Comparison of ENCODE assay signal across 16 cellular contexts in the genomic region with DNA sequence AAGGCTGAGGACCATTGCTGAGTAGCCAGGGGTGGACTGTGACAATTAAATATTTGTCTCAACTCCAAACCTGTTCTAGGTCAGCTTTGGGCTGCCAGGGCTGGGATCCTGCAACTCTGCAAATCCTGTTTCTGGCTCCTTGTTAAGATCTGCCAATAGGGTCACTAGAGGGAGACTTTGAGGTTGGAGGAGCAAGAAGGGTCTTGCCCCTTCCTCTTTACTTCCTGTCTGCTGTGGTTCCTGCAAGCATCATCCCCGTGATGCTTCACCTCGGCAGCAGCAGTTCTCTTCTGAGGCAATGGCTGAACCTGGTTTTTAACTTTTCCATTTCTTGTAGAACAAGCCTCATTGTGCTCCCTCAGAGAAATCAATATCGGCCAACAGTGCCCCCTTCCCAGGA.
DNase-seq lines count a peak whose midpoint lies in the region; ATAC-seq and TF ChIP-seq lines count a peak whose summit lies in the region.
"Had no signal": no experiment of that assay in that cellular context is flagged by ENCODE, and none has a peak within 500 bp of the region (broad histone marks: within the 10 kb centered on the region; RNA-seq: fewer than 3 reads in every experiment).

No MANE protein-coding gene starts in this region.

- H3K4me2 ChIP-seq in GM23338 (no peak overlapping the region), Loucy (ENCODE audit: low read depth, low read length, poor library complexity, severe bottlenecking) (no peak overlapping the region)

- no peaks in the 10 kb centered on the region for H3K36me3 ChIP-seq in GM23338 (ENCODE audit: insufficient read depth)
- H3K36me3 ChIP-seq in Loucy (ENCODE audit: insufficient read depth, low read length), result no peaks in the 10 kb centered on the region
- H3K36me3 ChIP-seq in colonic mucosa, result no peaks in the 10 kb centered on the region

- H3K27ac ChIP-seq in GM23338 (ENCODE audit: low read depth), result no peak overlapping the region
- H3K27ac ChIP-seq in colonic mucosa, result no peak overlapping the region
- H3K27ac ChIP-seq: C4-2B, GM23248 had no signal

- H3K36me3 Mint-ChIP-seq in GM23338 (ENCODE audit: low read depth) (no peaks in the 10 kb centered on the region; the same call in 2 of the 3 replicates), WTC11 (0 out of 2 replicates have a peak, but pooled peaks cover 2% of the 10 kb centered on the region)
- H3K36me3 Mint-ChIP-seq: CD4-positive, alpha-beta memory T cell had no signal

- POLR2A ChIA-PET in WTC11 (lab: Charles Lee), result no interaction called here

- TF ChIP-seq CTCF in GM23338 (conservative IDR thresholded peaks at IDR 0.05; ENCODE audit: low read depth in 2 of 2) (peak in 1 of 2 experiments; percentile 44; a peak in 2 of 4 replicates), Loucy (conservative IDR thresholded peaks at IDR 0.05; ENCODE audit: low read length) (peak; percentile 25), WTC11 (IDR thresholded peaks at IDR 0.05) (no peak), colonic mucosa (IDR thresholded peaks at IDR 0.05) (no peak)

- ATAC-seq in GM23338, result no peak
- ATAC-seq in WTC11, result no peak
- no peak for ATAC-seq in GM18907 (IDR thresholded peaks at IDR 0.05; ENCODE audit: unreplicated experiment)
- ATAC-seq: GM12878 had no signal

- H3K79me2 ChIP-seq in GM23338 (replicated peaks; ENCODE audit: insufficient read depth), result no peaks in the 10 kb centered on the region
- H3K79me2 ChIP-seq in Loucy (ENCODE audit: insufficient read depth, low read length), result no peaks in the 10 kb centered on the region

- H3K4me1 Mint-ChIP-seq in GM23338, result peaks cover 10% of the 10 kb centered on the region
- peaks cover 11% of the 10 kb centered on the region for H3K4me1 Mint-ChIP-seq in WTC11

- intact Hi-C loops in colonic mucosa (cut with DNase I), result no loop called here

- H3K4me3 Mint-ChIP-seq in GM23338, result no peak overlapping the region
- H3K4me3 Mint-ChIP-seq in WTC11, result 0 out of 2 replicates have a peak overlapping the region, but pooled peaks have one; percentile 3
- H3K4me3 Mint-ChIP-seq: B cell; CD4-positive, alpha-beta memory T cell; HFFc6 had no signal

- DNase-seq in GM23338 (ENCODE audit: low spot score) (peak; percentile 35), WTC11 (ENCODE audit: low spot score) (no peak), iPS-NIHi11 (ENCODE audit: low spot score) (peak; percentile 31), colonic mucosa (no peak)
- no peak for DNase-seq in stimulated activated naive CD4-positive, alpha-beta T cell (lab: John Stamatoyannopoulos, UW)
- DNase-seq in stimulated activated CD4-positive, alpha-beta T cell treated with anti-CD3 and anti-CD28 coated beads, Interleukin-1b, Interleukin-23, amount 100 ng/mL, for 48 hours, result no peak
- DNase-seq: CD4-positive, alpha-beta memory T cell; DMS79; GM23248; HCEC 1CT; HFFc6 had no signal

- H3K9ac ChIP-seq in Loucy (ENCODE audit: low read depth, low read length, poor library complexity, severe bottlenecking), result no peak overlapping the region
- H3K9ac ChIP-seq in colonic mucosa (ENCODE audit: low read depth in 2 of 2, low read length in 2 of 2), result no peak overlapping the region
- H3K9ac ChIP-seq: GM23248 had no signal

- H4K20me1 ChIP-seq in GM23338 (replicated peaks; ENCODE audit: insufficient read depth) (no peaks in the 10 kb centered on the region), Loucy (ENCODE audit: insufficient read depth, low read length, poor library complexity, severe bottlenecking) (no peaks in the 10 kb centered on the region)

- H3K4me3 ChIP-seq in GM23338 (no peak overlapping the region), Loucy (ENCODE audit: low read length, poor library complexity, severe bottlenecking) (no peak overlapping the region), colonic mucosa (no peak overlapping the region)
- H3K4me3 ChIP-seq: GM12878, GM23248 had no signal

- H3K9me2 ChIP-seq in GM23338 (ENCODE audit: insufficient read depth) (no peaks in the 10 kb centered on the region), Loucy (replicated peaks; ENCODE audit: low read depth, low read length) (no peaks in the 10 kb centered on the region)

- H3K27ac Mint-ChIP-seq in GM23338, result no peak overlapping the region
- no peak overlapping the region for H3K27ac Mint-ChIP-seq in WTC11
- H3K27ac Mint-ChIP-seq: B cell; CD4-positive, alpha-beta memory T cell; HFFc6 had no signal

- H3K27me3 ChIP-seq in GM23338 (ENCODE audit: insufficient read depth) (peaks cover 33% of the 10 kb centered on the region), Loucy (ENCODE audit: insufficient read depth, low read length, poor library complexity, severe bottlenecking) (peaks cover 23% of the 10 kb centered on the region), colonic mucosa (peaks cover 13% of the 10 kb centered on the region)

- H3K9me3 Mint-ChIP-seq in GM23338, result peaks cover 14% of the 10 kb centered on the region
- H3K9me3 Mint-ChIP-seq in WTC11, result peaks cover 12% of the 10 kb centered on the region

- H3K9me3 ChIP-seq in Loucy (ENCODE audit: insufficient read depth, low read depth, low read length) (no peaks in the 10 kb centered on the region), colonic mucosa (no peaks in the 10 kb centered on the region)

- no peak overlapping the region for H2AFZ ChIP-seq in GM23338
- no peak overlapping the region for H2AFZ ChIP-seq in Loucy (ENCODE audit: low read length)
- H2AFZ ChIP-seq: GM23248 had no signal

- H3F3A ChIP-seq in GM23338 (replicated peaks; ENCODE audit: low read depth) (peaks cover 8% of the 10 kb centered on the region), Loucy (ENCODE audit: low read depth) (no peaks in the 10 kb centered on the region; the same call in 1 of the 2 replicates)

- H3K27me3 Mint-ChIP-seq in GM23338 (ENCODE audit: insufficient read depth, low read depth, poor library complexity) (peaks cover 41% of the 10 kb centered on the region), WTC11 (ENCODE audit: low read depth) (peaks cover 43% of the 10 kb centered on the region)

- CTCF ChIA-PET in WTC11 (lab: Charles Lee), result no interaction called here

- H3K4me1 ChIP-seq in GM23338 (ENCODE audit: insufficient read depth) (peaks cover 10% of the 10 kb centered on the region; the same call in 1 of the 2 replicates), Loucy (ENCODE audit: insufficient read depth, low read length, poor library complexity, severe bottlenecking) (peaks cover 11% of the 10 kb centered on the region), colonic mucosa (peaks cover 4% of the 10 kb centered on the region)

TF ChIP-seq in GM23338, 12 proteins besides CTCF, POLR2A, EP300 and RAD21:
- TF ChIP-seq CREB1 (CRISPR knock-in tag; IDR thresholded peaks at IDR 0.05; ENCODE audit: low read depth) (no peak), POLR2AphosphoS5 (IDR thresholded peaks at IDR 0.05; ENCODE audit: low read depth) (no peak), JUNB (IDR thresholded peaks at IDR 0.05; ENCODE audit: unreplicated experiment) (no peak)

TF ChIP-seq in WTC11, 78 proteins besides CTCF, POLR2A, EP300 and RAD21:
- TF ChIP-seq, protein P1, sequence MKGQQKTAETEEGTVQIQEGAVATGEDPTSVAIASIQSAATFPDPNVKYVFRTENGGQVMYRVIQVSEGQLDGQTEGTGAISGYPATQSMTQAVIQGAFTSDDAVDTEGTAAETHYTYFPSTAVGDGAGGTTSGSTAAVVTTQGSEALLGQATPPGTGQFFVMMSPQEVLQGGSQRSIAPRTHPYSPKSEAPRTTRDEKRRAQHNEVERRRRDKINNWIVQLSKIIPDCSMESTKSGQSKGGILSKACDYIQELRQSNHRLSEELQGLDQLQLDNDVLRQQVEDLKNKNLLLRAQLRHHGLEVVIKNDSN (CRISPR knock-in tag; IDR thresholded peaks at IDR 0.05), result no peak
- no peak for TF ChIP-seq NR2C2 (CRISPR knock-in tag; IDR thresholded peaks at IDR 0.05)
- no peak for TF ChIP-seq HMGA2 (CRISPR knock-in tag; IDR thresholded peaks at IDR 0.05)
- TF ChIP-seq, protein P2, sequence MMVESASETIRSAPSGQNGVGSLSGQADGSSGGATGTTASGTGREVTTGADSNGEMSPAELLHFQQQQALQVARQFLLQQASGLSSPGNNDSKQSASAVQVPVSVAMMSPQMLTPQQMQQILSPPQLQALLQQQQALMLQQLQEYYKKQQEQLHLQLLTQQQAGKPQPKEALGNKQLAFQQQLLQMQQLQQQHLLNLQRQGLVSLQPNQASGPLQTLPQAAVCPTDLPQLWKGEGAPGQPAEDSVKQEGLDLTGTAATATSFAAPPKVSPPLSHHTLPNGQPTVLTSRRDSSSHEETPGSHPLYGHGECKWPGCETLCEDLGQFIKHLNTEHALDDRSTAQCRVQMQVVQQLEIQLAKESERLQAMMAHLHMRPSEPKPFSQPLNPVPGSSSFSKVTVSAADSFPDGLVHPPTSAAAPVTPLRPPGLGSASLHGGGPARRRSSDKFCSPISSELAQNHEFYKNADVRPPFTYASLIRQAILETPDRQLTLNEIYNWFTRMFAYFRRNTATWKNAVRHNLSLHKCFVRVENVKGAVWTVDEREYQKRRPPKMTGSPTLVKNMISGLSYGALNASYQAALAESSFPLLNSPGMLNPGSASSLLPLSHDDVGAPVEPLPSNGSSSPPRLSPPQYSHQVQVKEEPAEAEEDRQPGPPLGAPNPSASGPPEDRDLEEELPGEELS (CRISPR knock-in tag; IDR thresholded peaks at IDR 0.05), result no peak
- TF ChIP-seq, protein P3, sequence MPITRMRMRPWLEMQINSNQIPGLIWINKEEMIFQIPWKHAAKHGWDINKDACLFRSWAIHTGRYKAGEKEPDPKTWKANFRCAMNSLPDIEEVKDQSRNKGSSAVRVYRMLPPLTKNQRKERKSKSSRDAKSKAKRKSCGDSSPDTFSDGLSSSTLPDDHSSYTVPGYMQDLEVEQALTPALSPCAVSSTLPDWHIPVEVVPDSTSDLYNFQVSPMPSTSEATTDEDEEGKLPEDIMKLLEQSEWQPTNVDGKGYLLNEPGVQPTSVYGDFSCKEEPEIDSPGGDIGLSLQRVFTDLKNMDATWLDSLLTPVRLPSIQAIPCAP (CRISPR knock-in tag; IDR thresholded peaks at IDR 0.05), result no peak
- no peak for TF ChIP-seq ZBTB21 (CRISPR knock-in tag; IDR thresholded peaks at IDR 0.05; ENCODE audit: borderline replicate concordance)
- no peak for TF ChIP-seq NR3C1 (CRISPR knock-in tag; conservative IDR thresholded peaks at IDR 0.05; ENCODE audit: low read depth)
- TF ChIP-seq, protein P4, sequence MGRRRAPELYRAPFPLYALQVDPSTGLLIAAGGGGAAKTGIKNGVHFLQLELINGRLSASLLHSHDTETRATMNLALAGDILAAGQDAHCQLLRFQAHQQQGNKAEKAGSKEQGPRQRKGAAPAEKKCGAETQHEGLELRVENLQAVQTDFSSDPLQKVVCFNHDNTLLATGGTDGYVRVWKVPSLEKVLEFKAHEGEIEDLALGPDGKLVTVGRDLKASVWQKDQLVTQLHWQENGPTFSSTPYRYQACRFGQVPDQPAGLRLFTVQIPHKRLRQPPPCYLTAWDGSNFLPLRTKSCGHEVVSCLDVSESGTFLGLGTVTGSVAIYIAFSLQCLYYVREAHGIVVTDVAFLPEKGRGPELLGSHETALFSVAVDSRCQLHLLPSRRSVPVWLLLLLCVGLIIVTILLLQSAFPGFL (CRISPR knock-in tag; IDR thresholded peaks at IDR 0.05; ENCODE audit: borderline replicate concordance), result no peak

Comparison
In these comparisons a context has a peak if more than half of its experiments do, and no peak if none do; other contexts are left out.
1. DNase-seq: peak in GM23338 (single experiment) and iPS-NIHi11 (single experiment); none in WTC11 (single experiment), stimulated activated naive CD4-positive, alpha-beta T cell (0 of 6), colonic mucosa (single experiment) and stimulated activated CD4-positive, alpha-beta T cell treated with anti-CD3 and anti-CD28 coated beads, Interleukin-1b, Interleukin-23, amount 100 ng/mL, for 48 hours (single experiment).